Comparison of ENCODE assay signal across 25 cellular contexts in the genomic region with DNA sequence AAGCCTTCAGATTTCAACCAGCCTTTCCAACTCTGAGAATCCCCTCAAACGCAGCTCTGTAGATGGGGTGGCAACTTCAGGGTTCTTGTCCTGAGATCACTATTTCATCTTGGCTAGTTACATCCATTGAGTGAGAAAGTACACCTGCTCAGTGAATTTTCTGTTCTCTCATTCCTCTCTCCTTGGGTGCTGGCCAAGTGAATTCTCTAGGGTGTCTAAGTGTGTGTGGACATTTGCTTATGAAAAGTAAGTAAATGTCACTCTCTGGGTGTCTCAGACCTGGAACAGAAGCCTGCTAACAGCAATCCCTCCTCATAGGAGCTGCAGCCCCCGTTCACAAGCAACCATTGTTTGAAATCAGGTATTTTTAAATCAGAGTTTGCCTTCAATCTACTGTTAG. TPM values are rescaled to one million over a fixed set of nuclear protein-coding genes. Genes with fewer than 3 reads are reported as not detected.
DNase-seq lines count a peak whose midpoint lies in the region; ATAC-seq and TF ChIP-seq lines count a peak whose summit lies in the region.
"Had no signal": no experiment of that assay in that cellular context is flagged by ENCODE, and none has a peak within 500 bp of the region (broad histone marks: within the 10 kb centered on the region; RNA-seq: fewer than 3 reads in every experiment).

No MANE protein-coding gene starts in this region.

- H3K27me3 ChIP-seq in cardiac muscle cell (no peaks in the 10 kb centered on the region), right cardiac atrium (ENCODE audit: control insufficient read depth, insufficient read depth) (no peaks in the 10 kb centered on the region), mesenchymal stem cell (ENCODE audit: control insufficient read depth in 1 of 2, insufficient read depth in 1 of 2, low read length in 2 of 2) (no peaks in the 10 kb centered on the region)
- H3K27me3 ChIP-seq: Peyer's patch had no signal

- no peak overlapping the region for H2BK12ac ChIP-seq in mesenchymal stem cell (ENCODE audit: low read length in 2 of 2)

- H3K4me3 ChIP-seq in cardiac muscle cell (no peak overlapping the region), right cardiac atrium (ENCODE audit: low read length) (no peak overlapping the region), mesenchymal stem cell (ENCODE audit: insufficient read depth in 1 of 2, low read depth in 1 of 2, low read length in 2 of 2) (no peak overlapping the region)
- H3K4me3 ChIP-seq: lower lobe of right lung, Peyer's patch had no signal

- H2AK5ac ChIP-seq in mesenchymal stem cell (ENCODE audit: low read length, severe bottlenecking): peak overlapping the region; percentile 41

- H3K4me2 ChIP-seq in mesenchymal stem cell (ENCODE audit: low read length, poor library complexity, severe bottlenecking): no peak overlapping the region
- H3K4me2 ChIP-seq: SK-N-SH had no signal

- no peak for TF ChIP-seq CTCF in cardiac muscle cell (IDR thresholded peaks at IDR 0.05; ENCODE audit: low read depth, low read length)

- no peak overlapping the region for H4K8ac ChIP-seq in mesenchymal stem cell (ENCODE audit: low read length)

- 47% methylated on average over 2 of the region's 2 CpGs for WGBS in right cardiac atrium
- 80% methylated on average over 2 of the region's 2 CpGs for WGBS in mesenchymal stem cell

- peaks cover 24% of the 10 kb centered on the region for H3K79me1 ChIP-seq in mesenchymal stem cell (replicated peaks; ENCODE audit: low read length, poor library complexity, severe bottlenecking)

- no peak overlapping the region for H3K14ac ChIP-seq in mesenchymal stem cell (ENCODE audit: low read length in 2 of 2)

- H3K9ac ChIP-seq in mesenchymal stem cell (ENCODE audit: low read length): no peak overlapping the region
- H3K9ac ChIP-seq: SK-N-SH had no signal

- H2AFZ ChIP-seq in mesenchymal stem cell (ENCODE audit: low read depth, low read length): no peak overlapping the region

- intact Hi-C loops in right cardiac atrium (cut with DNase I): no loop called here

- H3K9me3 ChIP-seq in cardiac muscle cell (ENCODE audit: low read depth) (no peaks in the 10 kb centered on the region), right cardiac atrium (ENCODE audit: control insufficient read depth, low read length) (no peaks in the 10 kb centered on the region), mesenchymal stem cell (ENCODE audit: control insufficient read depth, low read length) (no peaks in the 10 kb centered on the region)
- H3K9me3 ChIP-seq: lower lobe of right lung, Peyer's patch, SK-N-SH had no signal

- H3K27ac ChIP-seq in cardiac muscle cell: peak overlapping the region; percentile 36
- no peak overlapping the region for H3K27ac ChIP-seq in right cardiac atrium (ENCODE audit: low read length)
- no peak overlapping the region for H3K27ac ChIP-seq in mesenchymal stem cell (ENCODE audit: low read length, poor library complexity, severe bottlenecking)
- H3K27ac ChIP-seq: lower lobe of right lung, Peyer's patch had no signal

- DNase-seq in cardiac muscle cell (ENCODE audit: low read depth in 1 of 2, low spot score in 1 of 2) (peak in 1 of 2 donors; percentile 18), right cardiac atrium (no peak), NCI-H345 treated with DMSO at 0.1 percent for 48 hours (lab: John Stamatoyannopoulos, UW; ENCODE audit: unreplicated experiment) (peak; percentile 18), mesenchymal stem cell (no peak), ureter (ENCODE audit: low spot score) (peak; percentile 31), Ammon's horn (ENCODE audit: low spot score) (no peak), NCI-H510A (lab: John Stamatoyannopoulos, UW) (no peak)
- DNase-seq: activated naive CD4-positive, alpha-beta T cell treated with anti-CD3 and anti-CD28 coated beads, Interleukin-2, amount 10 ng/mL, durations not matched to agents 7 days and 5 days; activated T-cell treated with anti-CD3 and anti-CD28 coated beads, Interleukin-2, amount 50 U/mL, for 4 hours; anterior cingulate cortex; CD4-positive, alpha-beta T cell; cerebellar nuclear complex; DND-41; lower lobe of right lung; naive thymus-derived CD4-positive, alpha-beta T cell; NCI-H1694 treated with DMSO at 0.1 percent for 48 hours; Peyer's patch; posterior cingulate gyrus; SK-N-SH; small intestine; stimulated activated CD4-positive, alpha-beta T cell treated with anti-CD3 and anti-CD28 coated beads, Interleukin-2, amount 100 ng/mL, for 48 hours; stimulated activated naive CD8-positive, alpha-beta T cell treated with anti-CD3 and anti-CD28 coated beads, Interleukin-15, amount 100 ng/mL, for 72 hours; T-helper 9 cell had no signal

- no peak overlapping the region for H2BK5ac ChIP-seq in mesenchymal stem cell (ENCODE audit: low read depth, low read length, poor library complexity, severe bottlenecking)

- H3K23ac ChIP-seq in mesenchymal stem cell (ENCODE audit: low read length in 2 of 2): no peak overlapping the region

- no peak overlapping the region for H3K4ac ChIP-seq in mesenchymal stem cell (ENCODE audit: low read depth in 1 of 2, low read length in 2 of 2)

- H3K4me1 ChIP-seq in cardiac muscle cell (ENCODE audit: low read depth) (peaks cover 49% of the 10 kb centered on the region), right cardiac atrium (ENCODE audit: control insufficient read depth, insufficient read depth, low read length) (peaks cover 14% of the 10 kb centered on the region), mesenchymal stem cell (ENCODE audit: control insufficient read depth, insufficient read depth, low read depth, low read length) (peaks cover 10% of the 10 kb centered on the region)

- H4K91ac ChIP-seq in mesenchymal stem cell (ENCODE audit: low read length): no peak overlapping the region

- no peak overlapping the region for H3K18ac ChIP-seq in mesenchymal stem cell (ENCODE audit: low read depth in 1 of 2, low read length in 2 of 2)

- ATAC-seq in right cardiac atrium: no peak
- ATAC-seq in GM21360 (IDR thresholded peaks at IDR 0.05; ENCODE audit: unreplicated experiment): no peak
- ATAC-seq: activated T-cell treated with anti-CD3 and anti-CD28 coated beads, Interleukin-2, amount 50 U/mL, for 4 hours; HCT116; lower lobe of right lung; naive thymus-derived CD4-positive, alpha-beta T cell; stimulated activated naive CD8-positive, alpha-beta T cell treated with anti-CD3 and anti-CD28 coated beads, Interleukin-15, amount 100 ng/mL, for 72 hours had no signal

- H2BK15ac ChIP-seq in mesenchymal stem cell (ENCODE audit: low read depth, poor library complexity, severe bottlenecking): peak overlapping the region; percentile 40

- H3K36me3 ChIP-seq in cardiac muscle cell (no peaks in the 10 kb centered on the region), mesenchymal stem cell (ENCODE audit: control insufficient read depth in 1 of 2, insufficient read depth in 2 of 2, low read depth in 1 of 2, low read length in 2 of 2) (no peaks in the 10 kb centered on the region)
- H3K36me3 ChIP-seq: lower lobe of right lung, Peyer's patch had no signal

- no peak overlapping the region for H2BK120ac ChIP-seq in mesenchymal stem cell (ENCODE audit: low read depth, low read length)

RNA-seq across cellular contexts. Expression of gene RIN2, which starts 3.8 kb away (rescaled TPM):
- total RNA-seq in cardiac muscle cell (33.8 and 42.4 TPM in 2 replicates), right cardiac atrium (10 to 100 TPM; 47.8 to 70.9 (median 60.3) TPM), ureter (70.4 TPM)
- polyA plus RNA-seq in cardiac muscle cell (18.4 and 19.9 TPM in 2 replicates), right cardiac atrium (16.8 TPM)
- polyA plus RNA-seq in mesenchymal stem cell (2013, experiment 1 of 2): 44.5 TPM
- 41.0 TPM for polyA plus RNA-seq in mesenchymal stem cell (2013, experiment 2 of 2)
- polyA plus RNA-seq: naive thymus-derived CD4-positive, alpha-beta T cell had no signal

Comparison
In these comparisons a context has a peak if more than half of its experiments do, and no peak if none do; other contexts are left out.
1. DNase-seq: peak in NCI-H345 treated with DMSO at 0.1 percent for 48 hours (single experiment) and ureter (single experiment); none in right cardiac atrium (0 of 3), mesenchymal stem cell (single experiment), Ammon's horn (single experiment) and NCI-H510A (single experiment).